In genomic region chr6:53347250-53347920, GRCh38 we compare ENCODE assay signal across 8 cellular contexts. TPM values are rescaled to one million over a fixed set of nuclear protein-coding genes. Genes with fewer than 3 reads are reported as not detected.
DNase-seq lines count a peak whose midpoint lies in the region; ATAC-seq and TF ChIP-seq lines count a peak whose summit lies in the region.

No MANE protein-coding gene starts in this region.

- H2AFZ ChIP-seq in OCI-LY7 (ENCODE audit: low read length) = peak overlapping the region; percentile 97; the same call in 1 of the 2 replicates

- H3K27me3 Mint-ChIP-seq in brain = peaks cover 38% of the 10 kb centered on the region

- H3K4me3 ChIP-seq in right atrium auricular region (peak overlapping the region; percentile 56 to 98), OCI-LY7 (ENCODE audit: low read depth, low read length, poor library complexity, severe bottlenecking) (peak overlapping the region; percentile 88), left lung (peak overlapping the region; percentile 91)

- H3K27ac ChIP-seq in right atrium auricular region (peak overlapping the region; percentile 93 to 98), OCI-LY7 (ENCODE audit: low read depth, low read length, poor library complexity, severe bottlenecking) (peak overlapping the region; percentile 87), left lung (peak overlapping the region; percentile 97 to 98)

- TF ChIP-seq CTCF in right atrium auricular region (IDR thresholded peaks at IDR 0.05) (no peak), OCI-LY7 (conservative IDR thresholded peaks at IDR 0.05; ENCODE audit: low read length) (no peak), brain (conservative IDR thresholded peaks at IDR 0.05) (no peak), left lung (IDR thresholded peaks at IDR 0.05) (no peak)

- H3K4me2 ChIP-seq in OCI-LY7 (ENCODE audit: low read length) = peak overlapping the region; percentile 85

- H3K4me1 Mint-ChIP-seq in brain = peaks cover 52% of the 10 kb centered on the region

- POLR2A ChIA-PET in OCI-LY7 (lab: Charles Lee) = interaction anchor here (0.5 to 4.8 kb wide), 16 partner anchors 8 to 1907 kb away, joined by 3 to 27 read pairs (median 6); no protein-coding TSS in a partner anchor

- H3K27me3 ChIP-seq in right atrium auricular region = no peaks in the 10 kb centered on the region
- no peaks in the 10 kb centered on the region for H3K27me3 ChIP-seq in left lung

- peaks cover 11% of the 10 kb centered on the region for H3K36me3 Mint-ChIP-seq in brain

- H3K36me3 ChIP-seq in right atrium auricular region = no peaks in the 10 kb centered on the region
- H3K36me3 ChIP-seq in OCI-LY7 (ENCODE audit: insufficient read depth, low read length) = peaks cover 36% of the 10 kb centered on the region
- peaks cover 0 to 7% of the 10 kb centered on the region in 2 donors for H3K36me3 ChIP-seq in left lung

- peaks cover 40% of the 10 kb centered on the region for H4K20me1 ChIP-seq in OCI-LY7 (ENCODE audit: insufficient read depth, low read length)

- DNase-seq in right atrium auricular region (ENCODE audit: low spot score) (no peak), Right ventricle myocardium inferior (ENCODE audit: missing footprints) (no peak), OCI-LY7 (ENCODE audit: low spot score) (peak; percentile 77), left lung (no peak), superior temporal gyrus (ENCODE audit: extremely low spot score) (peak; percentile 64)

- peaks cover 0 to 5% (median 2%) of the 10 kb centered on the region in 5 experiments for H3K9me3 Mint-ChIP-seq in brain

- H3K9me2 ChIP-seq in OCI-LY7 (ENCODE audit: insufficient read depth, low read length) = no peaks in the 10 kb centered on the region

- CTCF ChIA-PET in OCI-LY7 (lab: Charles Lee; ENCODE audit: unreplicated experiment) = interaction anchor here (0.5 to 1.5 kb wide), 6 partner anchors 10 to 120 kb away, joined by 3 to 5 read pairs (median 4); no protein-coding TSS in a partner anchor

- H3K9me3 ChIP-seq in right atrium auricular region = no peaks in the 10 kb centered on the region
- H3K9me3 ChIP-seq in OCI-LY7 (ENCODE audit: low read length) = no peaks in the 10 kb centered on the region
- no peaks in the 10 kb centered on the region for H3K9me3 ChIP-seq in left lung

- intact Hi-C loops in Right ventricle myocardium inferior (cut with DNase I) (loop anchor here (5.0 to 10.0 kb wide), 2 partner anchors 93 to 175 kb away; no protein-coding TSS in a partner anchor), OCI-LY7 (cut with micrococcal nuclease; ENCODE audit: unreplicated experiment) (loop anchor here (1.0 to 5.0 kb wide), 3 partner anchors 38 to 100 kb away; no protein-coding TSS in a partner anchor), left lung (cut with DNase I) (no loop called here)

- peak overlapping the region; percentile 85 to 95 (median 94) for H3K27ac Mint-ChIP-seq in brain

- ATAC-seq in Right ventricle myocardium inferior = no peak
- ATAC-seq in HG02981 (IDR thresholded peaks at IDR 0.05; ENCODE audit: unreplicated experiment) = peak; percentile 17
- ATAC-seq in left lung = peak; percentile 12
- no peak for ATAC-seq in GM21786 (IDR thresholded peaks at IDR 0.05; ENCODE audit: unreplicated experiment)

- H3K4me1 ChIP-seq in right atrium auricular region (peaks cover 0 to 40% of the 10 kb centered on the region in 2 donors), OCI-LY7 (ENCODE audit: insufficient read depth, low read length, poor library complexity, severe bottlenecking) (peaks cover 49% of the 10 kb centered on the region), left lung (peaks cover 13 to 52% of the 10 kb centered on the region in 2 donors)

- no TSS peak for BruUV-seq in OCI-LY7 (replicated peaks; lab: Mats Ljungman, UMichigan)

- H3K79me2 ChIP-seq in OCI-LY7 (ENCODE audit: insufficient read depth, low read depth, low read length) = peaks cover 67% of the 10 kb centered on the region

- peak overlapping the region; percentile 97 to 99 (median 97) for H3K4me3 Mint-ChIP-seq in brain

RNA-seq across cellular contexts. Expression of gene ELOVL5, which starts 1.4 kb away (rescaled TPM):
- total RNA-seq in right atrium auricular region (10 to 100 TPM; 31.2 to 34.9 TPM), Right ventricle myocardium inferior (28.0 TPM), OCI-LY7 (2022) (97.1 and 107 TPM in 2 replicates), left lung (100 to 1,000 TPM; 127 to 132 TPM)
- 65.4 and 66.8 TPM in 2 replicates for total RNA-seq in OCI-LY7 (2014; rRNA removed; shearing (Covaris generic))
- 89.3 TPM for polyA plus RNA-seq in brain (ENCODE audit: insufficient read depth, low read depth, low replicate concordance)

Comparison
In these comparisons a context has a peak if more than half of its experiments do, and no peak if none do; other contexts are left out.
1. DNase-seq: peak in OCI-LY7 (single experiment) and superior temporal gyrus (single experiment); none in right atrium auricular region (single experiment), Right ventricle myocardium inferior (single experiment) and left lung (0 of 2).
2. ATAC-seq: peak in HG02981 (single experiment) and left lung (single experiment); none in Right ventricle myocardium inferior (single experiment) and GM21786 (single experiment).
3. intact Hi-C loops: an anchor here in Right ventricle myocardium inferior (5.0 to 10.0 kb wide) and OCI-LY7 (1.0 to 5.0 kb wide); none called in left lung.
4. Peak in every context shown above with its lines, with median percentiles within 50 percentile points of each other: H3K27ac ChIP-seq and H3K4me3 ChIP-seq.